25 cellular contexts compared by ENCODE assay signal in the genomic region with DNA sequence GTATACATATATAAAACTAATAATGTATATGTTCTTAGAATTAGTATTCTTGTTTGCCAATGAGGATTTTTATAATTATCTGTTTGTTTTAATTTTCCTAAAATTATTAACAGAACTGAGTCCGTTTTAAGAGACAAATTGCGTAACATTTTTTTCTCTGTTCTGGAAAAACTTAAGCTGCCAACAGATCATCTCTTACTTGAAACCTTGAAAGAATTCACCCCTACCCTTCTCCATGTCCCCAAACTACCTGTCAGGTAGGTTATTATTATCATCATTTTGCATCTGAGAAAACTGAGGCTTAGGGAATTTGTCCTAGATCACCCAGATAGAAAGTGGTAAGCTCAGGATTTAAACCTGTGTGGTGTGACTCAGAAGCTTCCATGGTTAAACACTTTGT. TPM values are rescaled to one million over a fixed set of nuclear protein-coding genes. Genes with fewer than 3 reads are reported as not detected.
"Had no signal": no experiment of that assay in that cellular context is flagged by ENCODE, and none has a peak within 500 bp of the region (broad histone marks: within the 10 kb centered on the region; RNA-seq: fewer than 3 reads in every experiment).

No MANE protein-coding gene starts in this region.

- ATAC-seq: left lung; lower lobe of right lung; naive thymus-derived CD8-positive, alpha-beta T cell; psoas muscle; right cardiac atrium; stimulated activated effector memory CD8-positive, alpha-beta T cell treated with anti-CD3 and anti-CD28 coated beads, Interleukin-12 subunit alpha, Interleukin-12 subunit beta, amount 100 ng/mL, for 72 hours; upper lobe of right lung had no signal

- H3K9ac ChIP-seq: parathyroid adenoma had no signal

- H3K79me2 ChIP-seq: parathyroid adenoma had no signal

- H3K27ac ChIP-seq: left lung, lower lobe of right lung, parathyroid adenoma, psoas muscle, sigmoid colon, spleen, suprapubic skin, thoracic aorta, tibial artery, upper lobe of right lung had no signal

- FAIRE-seq: keratinocyte, small intestine had no signal

- DNase-seq: hippocampal formation; left colon; left lung; lower lobe of right lung; mammary epithelial cell; mesenchymal stem cell; naive thymus-derived CD8-positive, alpha-beta T cell; nucleus accumbens; psoas muscle; retina; right cardiac atrium; sigmoid colon; spleen; stimulated activated CD4-positive, alpha-beta T cell treated with anti-CD3 and anti-CD28 coated beads, Interleukin-4, amount 100 ng/mL, for 24 hours; stimulated activated naive CD4-positive, alpha-beta T cell; tibial artery; upper lobe of right lung had no signal

- H3K36me3 ChIP-seq: left lung, lower lobe of right lung, sigmoid colon, spleen, suprapubic skin, thoracic aorta, tibial artery, upper lobe of right lung had no signal

- H3K4me1 ChIP-seq: left lung, lower lobe of right lung, parathyroid adenoma, psoas muscle, sigmoid colon, spleen, suprapubic skin, tibial artery, upper lobe of right lung had no signal

- H3K9me3 ChIP-seq: left lung, lower lobe of right lung, psoas muscle, sigmoid colon, spleen, suprapubic skin, thoracic aorta, tibial artery, upper lobe of right lung had no signal

- H3K4me3 ChIP-seq: left lung, lower lobe of right lung, psoas muscle, sigmoid colon, spleen, suprapubic skin, thoracic aorta, tibial artery, upper lobe of right lung had no signal

- H3K27me3 ChIP-seq: left lung, sigmoid colon, spleen, upper lobe of right lung had no signal

RNA-seq across cellular contexts. Expression of gene SLC5A4, which starts 14.7 kb away (rescaled TPM):
- total RNA-seq: mammary epithelial cell; naive thymus-derived CD8-positive, alpha-beta T cell; osteocyte had no signal
- polyA plus RNA-seq: keratinocyte; mammary epithelial cell; naive thymus-derived CD8-positive, alpha-beta T cell had no signal

RNA-seq across cellular contexts. Expression of gene RFPL2, which starts 35.6 kb away (rescaled TPM):
- total RNA-seq: left lung, lower lobe of right lung, mammary epithelial cell, osteocyte, posterior vena cava, psoas muscle, right cardiac atrium, sigmoid colon, suprapubic skin, thoracic aorta, upper lobe of right lung had no signal
- polyA plus RNA-seq: keratinocyte, mammary epithelial cell, psoas muscle, right cardiac atrium, sigmoid colon had no signal
